34 cellular contexts compared by ENCODE assay signal in genomic region chr10:83007521-83007920, GRCh38.
"Had no signal": no experiment of that assay in that cellular context is flagged by ENCODE, and none has a peak within 500 bp of the region (broad histone marks: within the 10 kb centered on the region; RNA-seq: fewer than 3 reads in every experiment).

No MANE protein-coding gene starts in this region.

- H3K36me3 ChIP-seq: MG63 had no signal

- H3K9me3 ChIP-seq: MG63 had no signal

- H3K4me3 ChIP-seq: MG63 had no signal

- H3K27me3 ChIP-seq: MG63 had no signal

- H3K4me2 ChIP-seq: KMS-11 had no signal

- H3K27ac ChIP-seq: KMS-11 had no signal

- H3K9ac ChIP-seq: KMS-11 had no signal

- DNase-seq: Karpas-422, Kasumi-1, MG63, MM.1S, MV-4-11, NCI-H1048, NCI-H1092, NCI-H1092 treated with DMSO at 0.1 percent for 48 hours, NCI-H1105, NCI-H1105 treated with DMSO at 0.1 percent for 48 hours, NCI-H1417, NCI-H1417 treated with DMSO at 0.1 percent for 48 hours, NCI-H1436, NCI-H1436 treated with DMSO at 0.1 percent for 48 hours, NCI-H146, NCI-H1694, NCI-H1694 treated with DMSO at 0.1 percent for 48 hours, NCI-H187, NCI-H187 treated with DMSO at 0.1 percent for 48 hours, NCI-H1930, NCI-H2029, NCI-H2029 treated with DMSO at 0.1 percent for 48 hours, NCI-H2081, NCI-H2081 treated with DMSO at 0.1 percent for 48 hours, NCI-H2107, NCI-H2171, NCI-H2171 treated with DMSO at 0.1 percent for 48 hours, NCI-H2227 treated with DMSO at 0.1 percent for 48 hours, NCI-H226, NCI-H345, NCI-H446, NCI-H446 treated with DMSO at 0.1 percent for 48 hours, NCI-H510A had no signal
